1 cellular context compared by ENCODE assay signal in genomic region chr15:74610302-74610951, GRCh38.
TF ChIP-seq lines count a peak whose summit lies in the region.

No MANE protein-coding gene starts in this region.

TF ChIP-seq in K562, 482 proteins besides CTCF, POLR2A, EP300 and RAD21 (continued from another document and continues in another):
- TF ChIP-seq E2F3 (CRISPR knock-in tag; IDR thresholded peaks at IDR 0.05) (0 out of 2 replicates have a peak, but pooled peaks have one; percentile 38), DACH1 (IDR thresholded peaks at IDR 0.05; ENCODE audit: partially characterized antibody) (peak; percentile 99), E2F1 (CRISPR knock-in tag; IDR thresholded peaks at IDR 0.05) (0 out of 2 replicates have a peak, but pooled peaks have one; percentile 24), SMARCE1 (IDR thresholded peaks at IDR 0.05) (peak; percentile 86), ZNF444 (CRISPR knock-in tag; IDR thresholded peaks at IDR 0.05) (no peak), ZNF639 (CRISPR knock-in tag; conservative IDR thresholded peaks at IDR 0.05 in 1 of 2, IDR thresholded peaks at IDR 0.05 in 1 of 2) (peak in 1 of 2 experiments; percentile 87; a peak in 2 of 4 replicates), ATF3 (IDR thresholded peaks at IDR 0.05) (peak; percentile 22; the same call in 1 of the 2 replicates), ATF3 (CRISPR knock-in tag; conservative IDR thresholded peaks at IDR 0.05) (peak; percentile 74; the same call in 1 of the 2 replicates), RBFOX2 (IDR thresholded peaks at IDR 0.05; ENCODE audit: low read depth, low read length) (peak; percentile 46), FOXK1 (CRISPR knock-in tag; IDR thresholded peaks at IDR 0.05; ENCODE audit: borderline replicate concordance) (0 out of 2 replicates have a peak, but pooled peaks have one; percentile 69), ZNF384 (IDR thresholded peaks at IDR 0.05; ENCODE audit: low read depth, low read length) (no peak), STAG1 (CRISPR knock-in tag; IDR thresholded peaks at IDR 0.05; ENCODE audit: borderline replicate concordance) (no peak), ZSCAN32 (CRISPR knock-in tag; IDR thresholded peaks at IDR 0.05) (no peak), ETS2 (tag; IDR thresholded peaks at IDR 0.05; ENCODE audit: borderline replicate concordance, poor library complexity, severe bottlenecking) (no peak), MAFG (tag; conservative IDR thresholded peaks at IDR 0.05) (no peak; the same call in 1 of the 2 replicates), RBM22 (IDR thresholded peaks at IDR 0.05; ENCODE audit: low read depth, low read length, poor library complexity, severe bottlenecking) (no peak), STAT6 (CRISPR knock-in tag; IDR thresholded peaks at IDR 0.05) (no peak; the same call in 1 of the 2 replicates), PML (IDR thresholded peaks at IDR 0.05; ENCODE audit: low read length) (peak; percentile 87), FOSL1 (tag; conservative IDR thresholded peaks at IDR 0.05) (peak; percentile 40; the same call in 1 of the 2 replicates), CBFA2T3 (IDR thresholded peaks at IDR 0.05) (peak; percentile 100), MIER1 (IDR thresholded peaks at IDR 0.05; ENCODE audit: low read depth) (0 out of 2 replicates have a peak, but pooled peaks have one; percentile 39), ETV1 (tag; conservative IDR thresholded peaks at IDR 0.05; ENCODE audit: low read depth) (no peak), BRF2 (IDR thresholded peaks at IDR 0.05; ENCODE audit: borderline replicate concordance, insufficient read depth, insufficient read length) (no peak), U2AF2 (optimal IDR thresholded peaks at IDR 0.05; ENCODE audit: low read depth, low read length) (no peak), ARID3B (CRISPR knock-in tag; IDR thresholded peaks at IDR 0.05; ENCODE audit: borderline replicate concordance) (no peak), ARNT (IDR thresholded peaks at IDR 0.05) (peak; percentile 37 to 89; a peak in 2 of 4 replicates), CXXC5 (CRISPR knock-in tag; IDR thresholded peaks at IDR 0.05) (peak; percentile 86), RCOR1 (IDR thresholded peaks at IDR 0.05; ENCODE audit: borderline replicate concordance in 1 of 2, low read depth in 2 of 2, low read length in 2 of 2) (peak in 1 of 2 experiments; percentile 56; a peak in 2 of 4 replicates), HDAC8 (tag; IDR thresholded peaks at IDR 0.05) (no peak), PHF21A (IDR thresholded peaks at IDR 0.05; ENCODE audit: borderline replicate concordance, low read depth) (0 out of 2 replicates have a peak, but pooled peaks have one; percentile 15)
- TF ChIP-seq, protein P1, sequence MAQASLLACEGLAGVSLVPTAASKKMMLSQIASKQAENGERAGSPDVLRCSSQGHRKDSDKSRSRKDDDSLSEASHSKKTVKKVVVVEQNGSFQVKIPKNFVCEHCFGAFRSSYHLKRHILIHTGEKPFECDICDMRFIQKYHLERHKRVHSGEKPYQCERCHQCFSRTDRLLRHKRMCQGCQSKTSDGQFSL (CRISPR knock-in tag; IDR thresholded peaks at IDR 0.05): no peak
- TF ChIP-seq, protein P1 (tag; IDR thresholded peaks at IDR 0.05): no peak
- TF ChIP-seq, protein P2, sequence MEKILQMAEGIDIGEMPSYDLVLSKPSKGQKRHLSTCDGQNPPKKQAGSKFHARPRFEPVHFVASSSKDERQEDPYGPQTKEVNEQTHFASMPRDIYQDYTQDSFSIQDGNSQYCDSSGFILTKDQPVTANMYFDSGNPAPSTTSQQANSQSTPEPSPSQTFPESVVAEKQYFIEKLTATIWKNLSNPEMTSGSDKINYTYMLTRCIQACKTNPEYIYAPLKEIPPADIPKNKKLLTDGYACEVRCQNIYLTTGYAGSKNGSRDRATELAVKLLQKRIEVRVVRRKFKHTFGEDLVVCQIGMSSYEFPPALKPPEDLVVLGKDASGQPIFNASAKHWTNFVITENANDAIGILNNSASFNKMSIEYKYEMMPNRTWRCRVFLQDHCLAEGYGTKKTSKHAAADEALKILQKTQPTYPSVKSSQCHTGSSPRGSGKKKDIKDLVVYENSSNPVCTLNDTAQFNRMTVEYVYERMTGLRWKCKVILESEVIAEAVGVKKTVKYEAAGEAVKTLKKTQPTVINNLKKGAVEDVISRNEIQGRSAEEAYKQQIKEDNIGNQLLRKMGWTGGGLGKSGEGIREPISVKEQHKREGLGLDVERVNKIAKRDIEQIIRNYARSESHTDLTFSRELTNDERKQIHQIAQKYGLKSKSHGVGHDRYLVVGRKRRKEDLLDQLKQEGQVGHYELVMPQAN (IDR thresholded peaks at IDR 0.05; ENCODE audit: borderline replicate concordance): peak; percentile 54; the same call in 1 of the 2 replicates
- TF ChIP-seq, protein P3, sequence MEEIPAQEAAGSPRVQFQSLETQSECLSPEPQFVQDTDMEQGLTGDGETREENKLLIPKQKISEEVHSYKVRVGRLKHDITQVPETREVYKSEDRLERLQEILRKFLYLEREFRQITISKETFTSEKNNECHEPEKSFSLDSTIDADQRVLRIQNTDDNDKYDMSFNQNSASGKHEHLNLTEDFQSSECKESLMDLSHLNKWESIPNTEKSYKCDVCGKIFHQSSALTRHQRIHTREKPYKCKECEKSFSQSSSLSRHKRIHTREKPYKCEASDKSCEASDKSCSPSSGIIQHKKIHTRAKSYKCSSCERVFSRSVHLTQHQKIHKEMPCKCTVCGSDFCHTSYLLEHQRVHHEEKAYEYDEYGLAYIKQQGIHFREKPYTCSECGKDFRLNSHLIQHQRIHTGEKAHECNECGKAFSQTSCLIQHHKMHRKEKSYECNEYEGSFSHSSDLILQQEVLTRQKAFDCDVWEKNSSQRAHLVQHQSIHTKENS (CRISPR knock-in tag; IDR thresholded peaks at IDR 0.05): no peak
- TF ChIP-seq, protein P4, sequence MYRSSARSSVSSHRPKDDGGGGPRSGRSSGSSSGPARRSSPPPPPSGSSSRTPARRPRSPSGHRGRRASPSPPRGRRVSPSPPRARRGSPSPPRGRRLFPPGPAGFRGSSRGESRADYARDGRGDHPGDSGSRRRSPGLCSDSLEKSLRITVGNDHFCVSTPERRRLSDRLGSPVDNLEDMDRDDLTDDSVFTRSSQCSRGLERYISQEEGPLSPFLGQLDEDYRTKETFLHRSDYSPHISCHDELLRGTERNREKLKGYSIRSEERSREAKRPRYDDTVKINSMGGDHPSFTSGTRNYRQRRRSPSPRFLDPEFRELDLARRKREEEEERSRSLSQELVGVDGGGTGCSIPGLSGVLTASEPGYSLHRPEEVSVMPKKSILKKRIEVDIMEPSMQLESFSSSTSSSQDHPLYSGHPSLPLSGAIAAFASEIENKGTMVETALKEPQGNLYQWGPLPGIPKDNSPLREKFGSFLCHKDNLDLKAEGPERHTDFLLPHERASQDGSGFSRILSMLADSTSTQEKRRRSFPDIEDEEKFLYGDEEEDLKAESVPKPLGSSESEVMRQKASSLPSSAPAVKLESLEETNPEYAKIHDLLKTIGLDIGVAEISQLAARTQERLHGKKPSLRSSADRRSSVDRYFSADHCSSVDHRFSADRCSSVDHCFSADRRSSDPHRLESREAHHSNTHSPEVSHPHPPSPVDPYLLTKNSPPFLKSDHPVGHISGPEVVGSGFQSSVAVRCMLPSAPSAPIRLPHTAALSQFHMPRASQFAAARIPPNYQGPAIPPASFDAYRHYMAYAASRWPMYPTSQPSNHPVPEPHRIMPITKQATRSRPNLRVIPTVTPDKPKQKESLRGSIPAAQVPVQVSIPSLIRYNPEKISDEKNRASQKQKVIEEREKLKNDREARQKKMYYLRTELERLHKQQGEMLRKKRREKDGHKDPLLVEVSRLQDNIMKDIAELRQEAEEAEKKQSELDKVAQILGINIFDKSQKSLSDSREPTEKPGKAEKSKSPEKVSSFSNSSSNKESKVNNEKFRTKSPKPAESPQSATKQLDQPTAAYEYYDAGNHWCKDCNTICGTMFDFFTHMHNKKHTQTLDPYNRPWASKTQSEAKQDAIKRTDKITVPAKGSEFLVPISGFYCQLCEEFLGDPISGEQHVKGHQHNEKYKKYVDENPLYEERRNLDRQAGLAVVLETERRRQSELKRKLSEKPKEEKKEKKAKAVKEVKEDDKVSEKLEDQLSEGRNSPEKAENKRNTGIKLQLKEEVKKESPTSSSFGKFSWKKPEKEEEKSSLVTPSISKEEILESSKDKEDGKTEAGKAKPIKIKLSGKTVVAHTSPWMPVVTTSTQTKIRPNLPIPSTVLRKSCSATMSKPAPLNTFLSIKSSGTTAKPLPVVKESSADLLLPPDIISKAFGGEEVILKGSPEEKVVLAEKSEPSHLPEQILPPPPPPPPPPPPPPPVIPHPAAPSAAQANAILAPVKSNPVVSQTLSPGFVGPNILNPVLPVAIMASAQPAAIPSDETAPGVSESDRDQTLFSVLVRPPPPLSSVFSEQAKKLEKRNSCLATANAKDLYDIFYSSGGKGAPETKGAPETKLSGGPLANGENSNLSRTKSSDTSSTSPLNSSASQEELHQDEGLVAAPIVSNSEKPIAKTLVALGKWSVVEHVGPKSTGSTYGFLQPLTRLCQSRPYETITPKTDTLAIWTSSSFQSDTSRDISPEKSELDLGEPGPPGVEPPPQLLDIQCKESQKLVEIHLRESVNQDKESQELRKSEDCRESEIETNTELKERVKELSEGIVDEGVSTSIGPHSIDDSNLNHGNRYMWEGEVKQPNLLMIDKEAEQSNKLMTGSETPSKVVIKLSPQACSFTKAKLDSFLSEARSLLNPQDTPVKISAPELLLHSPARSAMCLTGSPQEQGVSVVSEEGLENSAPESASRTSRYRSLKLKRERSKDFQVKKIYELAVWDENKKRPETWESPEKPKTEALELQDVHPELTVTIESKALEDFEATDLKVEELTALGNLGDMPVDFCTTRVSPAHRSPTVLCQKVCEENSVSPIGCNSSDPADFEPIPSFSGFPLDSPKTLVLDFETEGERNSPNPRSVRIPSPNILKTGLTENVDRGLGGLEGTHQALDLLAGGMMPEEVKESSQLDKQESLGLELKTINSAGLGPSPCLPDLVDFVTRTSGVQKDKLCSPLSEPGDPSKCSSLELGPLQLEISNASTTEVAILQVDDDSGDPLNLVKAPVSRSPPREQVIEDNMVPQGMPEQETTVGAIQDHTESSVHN (IDR thresholded peaks at IDR 0.05; ENCODE audit: borderline replicate concordance in 1 of 2, low read depth in 1 of 2): peak in 1 of 2 experiments; percentile 96; a peak in 2 of 4 replicates
